Comparison of ENCODE assay signal across 1 cellular context in genomic region chr14:24378327-24378726, GRCh38.
TF ChIP-seq lines count a peak whose summit lies in the region.

No MANE protein-coding gene starts in this region.

TF ChIP-seq in K562, 482 proteins besides CTCF, POLR2A, EP300 and RAD21:
- TF ChIP-seq NFRKB (IDR thresholded peaks at IDR 0.05; ENCODE audit: low read depth) (no peak), XRCC3 (IDR thresholded peaks at IDR 0.05) (no peak), ZNF316 (IDR thresholded peaks at IDR 0.05) (peak; percentile 50; the same call in 1 of the 2 replicates), ZNF707 (CRISPR knock-in tag; conservative IDR thresholded peaks at IDR 0.05) (no peak), ZBTB7A (IDR thresholded peaks at IDR 0.05; ENCODE audit: borderline replicate concordance, control insufficient read depth, low read depth, low read length) (peak; percentile 24; the same call in 1 of the 2 replicates), CBFA2T3 (IDR thresholded peaks at IDR 0.05) (peak; percentile 55), ZNF561 (CRISPR knock-in tag; conservative IDR thresholded peaks at IDR 0.05) (no peak), PYGO2 (tag; IDR thresholded peaks at IDR 0.05) (no peak), SIN3A (IDR thresholded peaks at IDR 0.05; ENCODE audit: borderline replicate concordance in 2 of 2, control insufficient read depth in 1 of 2, low read depth in 2 of 2, low read length in 2 of 2) (no peak)
